In the genomic region with DNA sequence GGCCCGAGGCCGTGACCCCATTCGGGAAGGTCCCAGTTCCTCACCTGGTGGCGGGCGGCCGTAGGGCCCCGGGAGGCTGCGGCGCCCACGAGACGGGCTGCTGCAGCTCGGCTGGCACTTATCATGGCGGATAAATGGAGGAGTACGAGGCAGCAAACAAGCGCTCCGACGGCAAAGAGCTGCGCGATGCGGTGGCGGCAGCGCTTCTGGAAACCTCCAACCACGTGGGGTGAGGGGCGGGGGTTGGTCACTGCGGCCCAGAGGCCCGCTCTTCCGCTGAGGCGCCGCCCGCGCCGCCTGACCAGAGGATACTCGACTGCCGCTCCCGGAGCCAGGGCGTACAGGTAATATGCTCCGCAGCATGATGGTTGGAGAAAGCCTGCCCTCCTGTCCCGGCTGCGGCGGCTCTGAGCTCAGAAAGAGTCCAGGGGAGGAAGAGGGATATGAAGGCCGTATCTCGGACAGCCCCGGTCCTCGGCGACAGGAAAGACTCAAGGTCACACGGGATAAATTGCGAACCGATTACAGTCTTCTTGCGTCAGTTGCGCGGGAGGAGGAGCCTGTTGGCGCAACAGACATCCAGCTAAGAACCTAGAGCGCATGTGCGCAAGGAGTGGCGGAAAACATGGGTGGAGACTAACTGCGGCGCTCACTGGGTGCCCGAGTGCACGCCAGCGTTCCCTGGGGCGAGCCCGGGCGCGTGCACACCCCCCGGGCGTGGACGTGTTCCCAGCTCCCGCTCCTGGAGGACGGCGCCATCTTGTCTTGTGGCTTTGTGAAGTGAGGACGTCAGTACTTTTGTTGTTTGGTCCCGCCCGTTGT, we compare ENCODE assay signal across 8 cellular contexts. TPM values are rescaled to one million over a fixed set of nuclear protein-coding genes. Genes with fewer than 3 reads are reported as not detected.
DNase-seq lines count a peak whose midpoint lies in the region; ATAC-seq, FAIRE-seq and TF ChIP-seq lines count a peak whose summit lies in the region.

HSPA9 (minus strand) TSS at position 208 of the 822 bp plus-strand sequence; CDS start at position 125, 83 bp downstream.

- H3K36me3 ChIP-seq in ascending aorta: peaks cover 28 to 32% of the 10 kb centered on the region in 2 donors
- peaks cover 33% of the 10 kb centered on the region for H3K36me3 ChIP-seq in right atrium auricular region
- peaks cover 17 to 37% of the 10 kb centered on the region in 2 donors for H3K36me3 ChIP-seq in psoas muscle (ENCODE audit: insufficient read depth in 1 of 2, low read depth in 1 of 2)

- no peaks in the 10 kb centered on the region for H3K27me3 ChIP-seq in ascending aorta
- no peaks in the 10 kb centered on the region for H3K27me3 ChIP-seq in right atrium auricular region
- no peaks in the 10 kb centered on the region for H3K27me3 ChIP-seq in psoas muscle (ENCODE audit: insufficient read depth in 3 of 3, low read length in 2 of 3)

- peaks cover 5 to 15% of the 10 kb centered on the region in 2 donors for H3K4me1 ChIP-seq in ascending aorta
- peaks cover 0 to 18% of the 10 kb centered on the region in 2 donors for H3K4me1 ChIP-seq in right atrium auricular region
- peaks cover 23% of the 10 kb centered on the region for H3K4me1 ChIP-seq in psoas muscle

- FAIRE-seq in urothelium cell line (lab: Jason Lieb, UNC): no peak

- peak within 1 kb of the TSS; percentile 89 to 90 for H3K4me3 ChIP-seq in ascending aorta
- peak within 1 kb of the TSS; percentile 90 to 94 for H3K4me3 ChIP-seq in right atrium auricular region
- H3K4me3 ChIP-seq in psoas muscle: peak within 1 kb of the TSS; percentile 89

- H3K27ac ChIP-seq in ascending aorta (peak within 1 kb of the TSS; percentile 97 to 99), right atrium auricular region (peak within 1 kb of the TSS; percentile 98 to 99), psoas muscle (peak within 1 kb of the TSS; percentile 98)

- DNase-seq in NCI-H1930 (lab: John Stamatoyannopoulos, UW) (peak; percentile 95 to 97), ascending aorta (ENCODE audit: low spot score in 2 of 2) (peak; percentile 96 to 100), right atrium auricular region (ENCODE audit: low spot score) (peak; percentile 99), psoas muscle (peak; percentile 98 to 99), urothelium cell line (ENCODE audit: low spot score) (peak; percentile 97)
- peak; percentile 97 for DNase-seq in T-helper 2 cell treated with Interferon-gamma antibody and Interleukin-4, amounts not matched to agents 5 μg/mL and 100 μg/mL, for 36 hours (ENCODE audit: low spot score)

- intact Hi-C loops in ascending aorta (cut with DNase I) (loop anchor here (1.0 to 10.0 kb wide), 5 partner anchors 32 to 767 kb away; partner anchors contain the start of genes EGR1, ETF1 and SIL1), psoas muscle (cut with DNase I) (loop anchor here (5.0 to 10.0 kb wide), 2 partner anchors 692 to 759 kb away; no protein-coding TSS in a partner anchor)

- peaks cover 4% of the 10 kb centered on the region for H3K9me3 Mint-ChIP-seq in T-helper 2 cell treated with Interferon-gamma antibody and Interleukin-4, amounts not matched to agents 5 μg/mL and 100 μg/mL, for 36 hours

- peak in 1 of 3 experiments; percentile 11 for TF ChIP-seq CTCF in ascending aorta (IDR thresholded peaks at IDR 0.05)
- no peak for TF ChIP-seq CTCF in right atrium auricular region (IDR thresholded peaks at IDR 0.05)
- peak; percentile 17 for TF ChIP-seq CTCF in psoas muscle (IDR thresholded peaks at IDR 0.05)

- H3K36me3 Mint-ChIP-seq in T-helper 2 cell treated with Interferon-gamma antibody and Interleukin-4, amounts not matched to agents 5 μg/mL and 100 μg/mL, for 36 hours (ENCODE audit: low read depth): peaks cover 39% of the 10 kb centered on the region

- peak within 1 kb of the TSS; percentile 99 for H3K27ac Mint-ChIP-seq in T-helper 2 cell treated with Interferon-gamma antibody and Interleukin-4, amounts not matched to agents 5 μg/mL and 100 μg/mL, for 36 hours

- no peaks in the 10 kb centered on the region for H3K9me3 ChIP-seq in ascending aorta
- H3K9me3 ChIP-seq in right atrium auricular region: no peaks in the 10 kb centered on the region
- H3K9me3 ChIP-seq in psoas muscle: no peaks in the 10 kb centered on the region

- 0 to 1% (median 0%) methylated on average over 71 to 73 of the region's 73 CpGs for WGBS in psoas muscle, 3 donors

- no peaks in the 10 kb centered on the region for H3K27me3 Mint-ChIP-seq in T-helper 2 cell treated with Interferon-gamma antibody and Interleukin-4, amounts not matched to agents 5 μg/mL and 100 μg/mL, for 36 hours (ENCODE audit: low read depth)

- H3K4me1 Mint-ChIP-seq in T-helper 2 cell treated with Interferon-gamma antibody and Interleukin-4, amounts not matched to agents 5 μg/mL and 100 μg/mL, for 36 hours (ENCODE audit: low read depth): peaks cover 20% of the 10 kb centered on the region

- H3K4me3 Mint-ChIP-seq in T-helper 2 cell treated with Interferon-gamma antibody and Interleukin-4, amounts not matched to agents 5 μg/mL and 100 μg/mL, for 36 hours: peak within 1 kb of the TSS; percentile 95

- peak; percentile 84 for ATAC-seq in GM18502 (IDR thresholded peaks at IDR 0.05; ENCODE audit: poor library complexity, unreplicated experiment)
- ATAC-seq in HG02970 (IDR thresholded peaks at IDR 0.05; ENCODE audit: low FRiP score, unreplicated experiment): peak; percentile 88
- peak; percentile 92 to 96 (median 94) for ATAC-seq in psoas muscle

RNA-seq across cellular contexts. Expression of gene HSPA9, which starts in this region (rescaled TPM):
- 75.5 TPM for total RNA-seq in ascending aorta
- total RNA-seq in right atrium auricular region: 100 to 1,000 TPM; 258 to 417 TPM
- 100 to 1,000 TPM; 321 to 498 (median 441) TPM for total RNA-seq in psoas muscle
- 100 to 1,000 TPM; 289 to 718 (median 626) TPM for polyA plus RNA-seq in psoas muscle

Comparison
In these comparisons a context has a peak if more than half of its experiments do, and no peak if none do; other contexts are left out.
1. Peak in every context shown above with its lines: DNase-seq, ATAC-seq, H3K4me3 ChIP-seq and H3K27ac ChIP-seq.